ENCODE assay signal across 19 cellular contexts in the genomic region with DNA sequence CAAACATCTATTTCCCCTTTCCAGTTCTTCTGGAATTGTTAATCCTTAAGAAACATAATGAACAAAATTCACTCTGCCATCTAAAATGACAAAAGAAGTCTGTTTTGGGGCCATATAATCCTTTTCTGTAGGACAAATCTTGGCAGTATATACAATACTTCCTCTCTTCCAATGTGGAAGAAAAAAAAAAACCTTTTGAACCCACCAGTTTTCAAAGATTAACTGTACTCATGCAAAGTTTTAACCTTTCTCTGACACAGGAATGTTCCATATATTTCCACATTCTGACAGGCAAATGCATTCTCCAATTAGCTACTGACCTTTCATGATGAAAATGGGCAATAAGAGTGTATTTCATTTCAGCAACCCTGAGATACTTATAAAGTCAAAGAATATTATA.
"Had no signal": no experiment of that assay in that cellular context is flagged by ENCODE, and none has a peak within 500 bp of the region (broad histone marks: within the 10 kb centered on the region; RNA-seq: fewer than 3 reads in every experiment).

No MANE protein-coding gene starts in this region.

- H3K9me3 Mint-ChIP-seq: activated B cell treated with CpG ODN at 0.5 μM for 24 hours; activated CD4-positive, alpha-beta memory T cell treated with anti-CD3 and anti-CD28 coated beads for 36 hours; memory B cell; naive thymus-derived CD4-positive, alpha-beta T cell; stimulated activated memory B cell treated with anti-CD40 and anti-IgM and Interleukin-4, amounts not matched to agents 10 μg/mL and 1 μg/mL and 100 μg/mL, for 72 hours; type B pancreatic cell had no signal

- H3K4me1 ChIP-seq: colonic mucosa, sigmoid colon, testis had no signal

- H3K4me3 ChIP-seq: body of pancreas, colonic mucosa, gastroesophageal sphincter, heart left ventricle, mucosa of descending colon, ovary, sigmoid colon, testis had no signal

- H3K36me3 ChIP-seq: colonic mucosa, ovary had no signal

- H3K9me3 ChIP-seq: body of pancreas, colonic mucosa, gastroesophageal sphincter, heart left ventricle, mucosa of descending colon, ovary, sigmoid colon, testis had no signal

- ATAC-seq: body of pancreas; gastroesophageal sphincter; heart left ventricle; mucosa of descending colon; stimulated activated memory B cell treated with anti-CD40 and anti-IgM and Interleukin-4, amounts not matched to agents 10 μg/mL and 1 μg/mL and 100 μg/mL, for 72 hours had no signal

- H3K27me3 Mint-ChIP-seq: activated B cell treated with CpG ODN at 0.5 μM for 24 hours; activated CD4-positive, alpha-beta memory T cell treated with anti-CD3 and anti-CD28 coated beads for 36 hours; activated naive CD8-positive, alpha-beta T cell; memory B cell; naive thymus-derived CD4-positive, alpha-beta T cell; stimulated activated memory B cell treated with anti-CD40 and anti-IgM and Interleukin-4, amounts not matched to agents 10 μg/mL and 1 μg/mL and 100 μg/mL, for 72 hours; type B pancreatic cell had no signal

- H3K4me3 Mint-ChIP-seq: activated B cell treated with CpG ODN at 0.5 μM for 24 hours; activated CD4-positive, alpha-beta memory T cell treated with anti-CD3 and anti-CD28 coated beads for 36 hours; activated naive CD8-positive, alpha-beta T cell; memory B cell; stimulated activated memory B cell treated with anti-CD40 and anti-IgM and Interleukin-4, amounts not matched to agents 10 μg/mL and 1 μg/mL and 100 μg/mL, for 72 hours; type B pancreatic cell had no signal

- H3K27ac ChIP-seq: body of pancreas, colonic mucosa, ovary, sigmoid colon, testis had no signal

- H3K27me3 ChIP-seq: body of pancreas, colonic mucosa, gastroesophageal sphincter, heart left ventricle, ovary, sigmoid colon, testis had no signal

- H3K4me1 Mint-ChIP-seq: activated B cell treated with CpG ODN at 0.5 μM for 24 hours had no signal

- H3K27ac Mint-ChIP-seq: activated B cell treated with CpG ODN at 0.5 μM for 24 hours; activated CD4-positive, alpha-beta memory T cell treated with anti-CD3 and anti-CD28 coated beads for 36 hours; memory B cell; stimulated activated memory B cell treated with anti-CD40 and anti-IgM and Interleukin-4, amounts not matched to agents 10 μg/mL and 1 μg/mL and 100 μg/mL, for 72 hours; type B pancreatic cell had no signal

- DNase-seq: activated B cell treated with CpG ODN at 0.5 μM for 24 hours; activated CD4-positive, alpha-beta memory T cell treated with anti-CD3 and anti-CD28 coated beads for 36 hours; activated CD4-positive, alpha-beta T cell treated with anti-CD3 and anti-CD28 coated beads for 4 hours; activated T-cell treated with anti-CD3 and anti-CD28 coated beads for 4 hours; amygdala; body of pancreas; colonic mucosa; heart left ventricle; mucosa of descending colon; naive thymus-derived CD4-positive, alpha-beta T cell; ovary; sigmoid colon; stimulated activated CD4-positive, alpha-beta T cell treated with anti-CD3 and anti-CD28 coated beads, Interleukin-4, amount 100 ng/mL, for 4 hours; testis had no signal
